ENCODE assay signal across 1 cellular context in genomic region chr6:167142433-167142761, GRCh38.
TF ChIP-seq lines count a peak whose summit lies in the region.

No MANE protein-coding gene starts in this region.

TF ChIP-seq in neural cell, 6 proteins besides CTCF, POLR2A, EP300 and RAD21:
- TF ChIP-seq MXI1 (conservative IDR thresholded peaks at IDR 0.05; ENCODE audit: poor library complexity, severe bottlenecking), result no peak
- TF ChIP-seq EZH2 (IDR thresholded peaks at IDR 0.05; ENCODE audit: borderline replicate concordance, insufficient read depth, low read length, poor library complexity, severe bottlenecking), result no peak
- TF ChIP-seq POLR2AphosphoS5 (IDR thresholded peaks at IDR 0.05), result no peak
- TF ChIP-seq SMC3 (conservative IDR thresholded peaks at IDR 0.05; ENCODE audit: poor library complexity), result no peak
- TF ChIP-seq TAF1 (IDR thresholded peaks at IDR 0.05; ENCODE audit: low read depth), result no peak
- TF ChIP-seq REST (IDR thresholded peaks at IDR 0.05; ENCODE audit: borderline replicate concordance), result no peak
TF ChIP-seq in neural cell: peak in this region for 0.
